Comparison of ENCODE assay signal across 32 cellular contexts in genomic region chr4:57308301-57308700, GRCh38.
"Had no signal": no experiment of that assay in that cellular context is flagged by ENCODE, and none has a peak within 500 bp of the region (broad histone marks: within the 10 kb centered on the region; RNA-seq: fewer than 3 reads in every experiment).

No MANE protein-coding gene starts in this region.

- H3K27me3 ChIP-seq: adrenal gland, ascending aorta, brain microvascular endothelial cell, cardiac muscle cell had no signal

- DNase-seq: activated effector memory CD4-positive, alpha-beta T cell treated with anti-CD3 and anti-CD28 coated beads, Interleukin-2, amount 50 U/mL, for 16 hours; activated effector memory CD4-positive, alpha-beta T cell treated with Interleukin-2 at 50 U/mL for 16 hours; activated gamma-delta T cell; activated gamma-delta T cell treated with Interleukin-2 at 50 U/mL for 16 hours; activated naive CD4-positive, alpha-beta T cell; activated naive CD4-positive, alpha-beta T cell treated with anti-CD3 and anti-CD28 coated beads for 36 hours; activated naive CD4-positive, alpha-beta T cell treated with anti-CD3 and anti-CD28 coated beads, Interleukin-2, amount 10 ng/mL, durations not matched to agents 7 days and 5 days; activated naive CD4-positive, alpha-beta T cell treated with anti-CD3 and anti-CD28 coated beads, Interleukin-2, amount 50 U/mL, for 16 hours; activated naive CD4-positive, alpha-beta T cell treated with Interleukin-2 at 50 U/mL for 16 hours; activated naive CD8-positive, alpha-beta T cell treated with anti-CD3 and anti-CD28 coated beads for 36 hours; activated naive CD8-positive, alpha-beta T cell treated with anti-CD3 and anti-CD28 coated beads, Interleukin-2, amount 10 ng/mL, durations not matched to agents 7 days and 5 days; activated naive CD8-positive, alpha-beta T cell treated with anti-CD3 and anti-CD28 coated beads, Interleukin-2, amount 50 U/mL, for 24 hours; activated T-cell treated with anti-CD3 and anti-CD28 coated beads, Interleukin-2, amount 50 U/mL, for 1 hour; activated T-cell treated with anti-CD3 and anti-CD28 coated beads, Interleukin-2, amount 50 U/mL, for 24 hours; activated T-cell treated with anti-CD3 and anti-CD28 coated beads, Interleukin-2, amount 50 U/mL, for 4 hours; activated T-cell treated with anti-CD3 and anti-CD28 coated beads, Interleukin-2, amount 50 U/mL, for 48 hours; activated T-cell treated with anti-CD3 and anti-CD28 coated beads, Interleukin-2, amount 50 U/mL, for 72 hours; adrenal gland; amniotic stem cell; amygdala; anterior cingulate cortex; aorta; body of pancreas; brain microvascular endothelial cell; caudate nucleus; central memory CD4-positive, alpha-beta T cell; cerebellar nuclear complex had no signal

- H3K4me1 ChIP-seq: adrenal gland, ascending aorta, body of pancreas, breast epithelium had no signal

- H3K27ac ChIP-seq: adrenal gland, ascending aorta, body of pancreas, brain microvascular endothelial cell, breast epithelium, cardiac muscle cell had no signal

- H3K36me3 ChIP-seq: adrenal gland, ascending aorta, brain microvascular endothelial cell, breast epithelium, cardiac muscle cell had no signal

- H3K9me3 ChIP-seq: adrenal gland, ascending aorta, body of pancreas, breast epithelium had no signal

- ATAC-seq: activated naive CD4-positive, alpha-beta T cell treated with anti-CD3 and anti-CD28 coated beads, Interleukin-2, amount 50 U/mL, for 72 hours; activated naive CD8-positive, alpha-beta T cell treated with anti-CD3 and anti-CD28 coated beads, Interleukin-2, amount 50 U/mL, for 24 hours; activated T-cell treated with anti-CD3 and anti-CD28 coated beads, Interleukin-2, amount 50 U/mL, for 4 hours; activated T-cell treated with anti-CD3 and anti-CD28 coated beads, Interleukin-2, amount 50 U/mL, for 72 hours; activated T-helper 17 cell treated with anti-CD3 and anti-CD28 coated beads, Interleukin-2, amount 50 U/mL, for 72 hours; body of pancreas had no signal

- H3K4me3 ChIP-seq: adrenal gland, ascending aorta, body of pancreas, breast epithelium, cardiac muscle cell had no signal
